ENCODE assay signal across 8 cellular contexts in genomic region chr17:1683489-1683888, GRCh38. TPM values are rescaled to one million over a fixed set of nuclear protein-coding genes. Genes with fewer than 3 reads are reported as not detected.
DNase-seq lines count a peak whose midpoint lies in the region; ATAC-seq, FAIRE-seq and TF ChIP-seq lines count a peak whose summit lies in the region.

No MANE protein-coding gene starts in this region.

- H3K36me3 ChIP-seq in heart right ventricle: peaks cover 15 to 51% (median 47%) of the 10 kb centered on the region in 9 donors
- H3K36me3 ChIP-seq in adipocyte (ENCODE audit: control insufficient read depth, insufficient read depth, low read length, severe bottlenecking): peaks cover 51% of the 10 kb centered on the region
- H3K36me3 ChIP-seq in lung (ENCODE audit: control insufficient read depth in 2 of 2, insufficient read depth in 2 of 2, low read length in 2 of 2): peaks cover 34 to 35% of the 10 kb centered on the region in 2 donors
- H3K36me3 ChIP-seq in urinary bladder (ENCODE audit: insufficient read depth): peaks cover 12% of the 10 kb centered on the region

- DNase-seq in heart right ventricle (no peak), left cardiac atrium (no peak), adipocyte (ENCODE audit: low read depth) (no peak), lung (ENCODE audit: low spot score) (no peak), occipital lobe (lab: John Stamatoyannopoulos, UW) (no peak), GM12892 (ENCODE audit: insufficient read length) (no peak)

- TF ChIP-seq CTCF in heart right ventricle (IDR thresholded peaks at IDR 0.05) (no peak), lung (IDR thresholded peaks at IDR 0.05; ENCODE audit: control extremely low read depth, extremely low read depth) (no peak)

- no peak for TF ChIP-seq POLR2A in GM12892 (IDR thresholded peaks at IDR 0.05; ENCODE audit: low read depth, low read length)

- H3K27ac ChIP-seq in heart right ventricle: peak overlapping the region in 7 of 10 donors; percentile 81 to 98 (median 96)
- no peak overlapping the region for H3K27ac ChIP-seq in lung (ENCODE audit: low read depth in 1 of 2, low read length in 1 of 2)
- no peak overlapping the region for H3K27ac ChIP-seq in urinary bladder (ENCODE audit: low read depth)

- ATAC-seq in heart right ventricle (no peak), left cardiac atrium (no peak), lung (ENCODE audit: insufficient read depth, low FRiP score) (no peak), HG03097 (IDR thresholded peaks at IDR 0.05; ENCODE audit: low FRiP score, unreplicated experiment) (no peak)

- no peak for FAIRE-seq in GM12892 (lab: Jason Lieb, UNC)

- intact Hi-C loops in heart right ventricle (cut with DNase I): loop anchor here in 1 of 10 donors (5.0 kb wide), 1 partner anchor 99 kb away; no protein-coding TSS in a partner anchor
- intact Hi-C loops in left cardiac atrium (cut with DNase I): no loop called here

- peak overlapping the region; percentile 94 for H3K9ac ChIP-seq in adipocyte (ENCODE audit: low read length)

- H3K4me1 ChIP-seq in heart right ventricle (peaks cover 0 to 28% (median 24%) of the 10 kb centered on the region in 9 donors), adipocyte (ENCODE audit: control insufficient read depth, insufficient read depth, low read length) (peaks cover 9% of the 10 kb centered on the region), lung (ENCODE audit: control insufficient read depth in 2 of 2, insufficient read depth in 2 of 2, low read length in 2 of 2) (peaks cover 5% of the 10 kb centered on the region in 2 donors), urinary bladder (ENCODE audit: insufficient read depth) (peaks cover 3% of the 10 kb centered on the region)

- 76 to 84% methylated on average over 5 of the region's 5 CpGs for WGBS in heart right ventricle, 2 donors
- WGBS in lung, 2 donors: 44 to 62% methylated on average over 5 of the region's 5 CpGs
- 78% methylated on average over 5 of the region's 5 CpGs for WGBS in urinary bladder

- no peaks in the 10 kb centered on the region for H3K27me3 ChIP-seq in heart right ventricle
- H3K27me3 ChIP-seq in adipocyte (replicated peaks; ENCODE audit: control insufficient read depth, insufficient read depth, low read length): no peaks in the 10 kb centered on the region
- no peaks in the 10 kb centered on the region for H3K27me3 ChIP-seq in lung (ENCODE audit: control insufficient read depth, insufficient read depth)

- H3K4me3 ChIP-seq in heart right ventricle (peak overlapping the region; percentile 48 to 98 (median 86)), adipocyte (ENCODE audit: low read length) (peak overlapping the region; percentile 88), lung (peak overlapping the region; percentile 40), urinary bladder (ENCODE audit: low read depth, low read length) (peak overlapping the region; percentile 84)

- H3K9me3 ChIP-seq in heart right ventricle (no peaks in the 10 kb centered on the region), adipocyte (ENCODE audit: control insufficient read depth, low read length) (no peaks in the 10 kb centered on the region), lung (ENCODE audit: control insufficient read depth in 2 of 2, insufficient read depth in 1 of 2, low read length in 1 of 2) (no peaks in the 10 kb centered on the region)

RNA-seq across cellular contexts. Expression of gene PRPF8, which starts 1.2 kb away (rescaled TPM):
- total RNA-seq in heart right ventricle: 100 to 1,000 TPM; 137 to 205 (median 179) TPM
- polyA plus RNA-seq in heart right ventricle: 100 to 1,000 TPM in 1 of 2 donors, 10 to 100 TPM in 1; 79.1 to 107 TPM
- total RNA-seq in left cardiac atrium: 100 to 1,000 TPM; 136 to 181 TPM
- 100 to 1,000 TPM; 208 to 277 TPM for total RNA-seq in lung
- 100 to 1,000 TPM in 1 of 2 donors, 10 to 100 TPM in 1; 97.2 to 114 TPM for polyA plus RNA-seq in lung
- 107 TPM for total RNA-seq in urinary bladder
- 125 TPM for polyA plus RNA-seq in urinary bladder
- total RNA-seq in occipital lobe: 71.1 TPM
- polyA plus RNA-seq in GM12892 (2012; ENCODE audit: missing spikeins): 119 TPM

RNA-seq across cellular contexts. Expression of gene TLCD2, which starts 26.7 kb away (rescaled TPM):
- total RNA-seq in heart right ventricle (1 to 10 TPM in 9 of 10 donors, under 1 TPM in 1; 0.96 to 6.0 (median 1.9) TPM), left cardiac atrium (1 to 10 TPM; 3.7 to 6.0 TPM), lung (10 to 100 TPM; 13.3 to 16.1 TPM), urinary bladder (3.8 TPM), occipital lobe (0.47 TPM)
- polyA plus RNA-seq in heart right ventricle (1 to 10 TPM; 1.6 to 3.2 TPM), lung (1 to 10 TPM; 4.4 to 6.2 TPM), urinary bladder (4.6 TPM)
- 0.08 TPM for polyA plus RNA-seq in GM12892 (2012; ENCODE audit: missing spikeins)

RNA-seq across cellular contexts. Expression of gene RILP, which starts 33.8 kb away (rescaled TPM):
- 10 to 100 TPM; 54.0 to 87.8 (median 63.2) TPM for total RNA-seq in heart right ventricle
- polyA plus RNA-seq in heart right ventricle: 100 to 1,000 TPM in 1 of 2 donors, 10 to 100 TPM in 1; 47.5 to 152 TPM
- 10 to 100 TPM; 38.5 to 44.5 TPM for total RNA-seq in left cardiac atrium
- total RNA-seq in lung: 10 to 100 TPM; 25.0 to 46.3 TPM
- polyA plus RNA-seq in lung: 10 to 100 TPM; 23.1 to 39.8 TPM
- 6.5 TPM for total RNA-seq in urinary bladder
- 16.1 TPM for polyA plus RNA-seq in urinary bladder
- 1.4 TPM for total RNA-seq in occipital lobe
- 2.1 TPM for polyA plus RNA-seq in GM12892 (2012; ENCODE audit: missing spikeins)

RNA-seq across cellular contexts. Expression of gene SCARF1, which starts 38.0 kb away (rescaled TPM):
- 10 to 100 TPM in 7 of 10 donors, 1 to 10 TPM in 3; 7.6 to 18.8 (median 13.2) TPM for total RNA-seq in heart right ventricle
- polyA plus RNA-seq in heart right ventricle: 10 to 100 TPM; 10.2 to 22.6 TPM
- total RNA-seq in left cardiac atrium: 10 to 100 TPM; 10.7 to 17.7 TPM
- total RNA-seq in lung: 10 to 100 TPM; 34.2 to 39.7 TPM
- polyA plus RNA-seq in lung: 10 to 100 TPM; 17.1 to 24.5 TPM
- 10.7 TPM for total RNA-seq in urinary bladder
- polyA plus RNA-seq in urinary bladder: 9.3 TPM
- total RNA-seq in occipital lobe: 3.9 TPM
- polyA plus RNA-seq in GM12892 (2012; ENCODE audit: missing spikeins): 0.64 TPM

RNA-seq across cellular contexts. Expression of gene WDR81, which starts 41.0 kb away (rescaled TPM):
- 10 to 100 TPM in 4 of 10 donors, 1 to 10 TPM in 6; 7.7 to 16.9 (median 9.2) TPM for total RNA-seq in heart right ventricle
- 10 to 100 TPM in 1 of 2 donors, 1 to 10 TPM in 1; 8.5 to 14.9 TPM for polyA plus RNA-seq in heart right ventricle
- total RNA-seq in left cardiac atrium: 10 to 100 TPM; 15.4 to 16.1 TPM
- 10 to 100 TPM; 27.9 to 51.9 TPM for total RNA-seq in lung
- 10 to 100 TPM; 26.0 to 38.5 TPM for polyA plus RNA-seq in lung
- 11.8 TPM for total RNA-seq in urinary bladder
- 37.7 TPM for polyA plus RNA-seq in urinary bladder
- 10.8 TPM for total RNA-seq in occipital lobe
- 3.1 TPM for polyA plus RNA-seq in GM12892 (2012; ENCODE audit: missing spikeins)

Comparison
In these comparisons a context has a peak if more than half of its experiments do, and no peak if none do; other contexts are left out.
1. H3K27ac ChIP-seq: peak in heart right ventricle (7 of 10); none in lung (0 of 2) and urinary bladder (single experiment).
2. Peak in every context shown above with its lines, with median percentiles within 50 percentile points of each other: H3K4me3 ChIP-seq.